In the genomic region with DNA sequence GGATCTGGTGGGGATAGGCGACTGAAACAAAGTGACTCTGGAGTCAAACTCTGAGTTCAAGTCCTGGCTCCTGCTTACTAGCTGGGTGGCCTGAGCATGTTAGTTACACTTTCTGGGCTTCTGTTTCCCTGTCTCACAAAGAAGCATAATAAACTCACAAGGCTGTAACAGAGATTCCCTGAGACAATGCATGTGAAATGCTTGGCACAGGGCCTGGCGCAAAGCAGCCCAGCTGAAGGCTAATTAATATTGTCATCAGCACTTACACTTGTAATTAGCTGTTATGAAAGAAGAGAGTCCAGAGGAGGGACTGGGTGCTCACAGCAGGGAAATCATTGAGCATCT, we compare ENCODE assay signal across 1 cellular context.
TF ChIP-seq lines count a peak whose summit lies in the region.

No MANE protein-coding gene starts in this region.

TF ChIP-seq in H1, 55 proteins besides CTCF, POLR2A, EP300 and RAD21 (continued from another document):
- TF ChIP-seq E2F6 (IDR thresholded peaks at IDR 0.05) (no peak), JUN (IDR thresholded peaks at IDR 0.05; ENCODE audit: low read depth, low read length) (no peak), NANOG (IDR thresholded peaks at IDR 0.05; ENCODE audit: insufficient read depth, low read depth, low read length, poor library complexity, severe bottlenecking) (no peak), MAFK (IDR thresholded peaks at IDR 0.05; ENCODE audit: low read depth, low read length) (no peak), GTF2F1 (IDR thresholded peaks at IDR 0.05; ENCODE audit: borderline replicate concordance, low read depth, low read length) (no peak), SAP30 (IDR thresholded peaks at IDR 0.05; ENCODE audit: insufficient read depth, insufficient replicate concordance, low read length) (no peak), SP2 (IDR thresholded peaks at IDR 0.05; ENCODE audit: low read length) (no peak)
